22 cellular contexts compared by ENCODE assay signal in genomic region chr6:141701732-141702131, GRCh38.
DNase-seq lines count a peak whose midpoint lies in the region; ATAC-seq, FAIRE-seq and TF ChIP-seq lines count a peak whose summit lies in the region.
"Had no signal": no experiment of that assay in that cellular context is flagged by ENCODE, and none has a peak within 500 bp of the region (broad histone marks: within the 10 kb centered on the region; RNA-seq: fewer than 3 reads in every experiment).

No MANE protein-coding gene starts in this region.

- TF ChIP-seq EP300 in HepG2 (IDR thresholded peaks at IDR 0.05; ENCODE audit: low read depth in 2 of 2, low read length in 2 of 2), result no peak
- no peak for TF ChIP-seq EP300 in HepG2 (CRISPR knock-in tag; IDR thresholded peaks at IDR 0.05; ENCODE audit: borderline replicate concordance)
- no peak for TF ChIP-seq EP300 in ovary (IDR thresholded peaks at IDR 0.05)

- in situ Hi-C loops in HepG2 (cut with HindIII; ENCODE audit: extremely low pct_ligation_motif_present, low pct_unique_long_range_greater_than_20kb), result no loop called here

- no peaks in the 10 kb centered on the region for H3K9me2 ChIP-seq in GM23338 (ENCODE audit: insufficient read depth)

- no peak for TF ChIP-seq RAD21 in HepG2 (CRISPR knock-in tag; IDR thresholded peaks at IDR 0.05)

- H4K20me1 ChIP-seq in HepG2 (ENCODE audit: insufficient read depth, low read length) (no peaks in the 10 kb centered on the region), GM23338 (replicated peaks; ENCODE audit: insufficient read depth) (no peaks in the 10 kb centered on the region), osteoblast (ENCODE audit: insufficient read depth, low read length) (no peaks in the 10 kb centered on the region)
- H4K20me1 ChIP-seq: BLaER1 treated with 17β-estradiol and CSF1 and Interleukin-3, amounts not matched to agents 10 nM and 100 nM had no signal

- H3K27ac Mint-ChIP-seq in GM23338, result peak overlapping the region; percentile 51; the same call in 1 of the 2 replicates
- H3K27ac Mint-ChIP-seq: B cell; CD4-positive, alpha-beta T cell; CD8-positive, alpha-beta T cell had no signal

- intact Hi-C loops in HepG2 (cut with micrococcal nuclease; ENCODE audit: unreplicated experiment), result no loop called here
- intact Hi-C loops in right lobe of liver (cut with DNase I), result no loop called here
- intact Hi-C loops in ovary (cut with DNase I), result no loop called here

- H3K27me3 Mint-ChIP-seq in GM23338 (ENCODE audit: insufficient read depth, low read depth, poor library complexity), result no peaks in the 10 kb centered on the region
- H3K27me3 Mint-ChIP-seq: B cell; CD4-positive, alpha-beta T cell had no signal

- H3K9me3 Mint-ChIP-seq in GM23338, result no peaks in the 10 kb centered on the region
- H3K9me3 Mint-ChIP-seq: CD4-positive, alpha-beta T cell; CD8-positive, alpha-beta T cell had no signal

- no peak overlapping the region for H2AFZ ChIP-seq in HepG2 (ENCODE audit: low read length)
- no peak overlapping the region for H2AFZ ChIP-seq in GM23338
- H2AFZ ChIP-seq in osteoblast (ENCODE audit: low read length), result peak overlapping the region; percentile 33

- H3K36me3 Mint-ChIP-seq in GM23338 (ENCODE audit: low read depth), result no peaks in the 10 kb centered on the region
- H3K36me3 Mint-ChIP-seq: CD8-positive, alpha-beta T cell had no signal

- H3K9me3 ChIP-seq in HepG2 (ENCODE audit: low read length), result no peaks in the 10 kb centered on the region
- no peaks in the 10 kb centered on the region for H3K9me3 ChIP-seq in right lobe of liver
- no peaks in the 10 kb centered on the region for H3K9me3 ChIP-seq in osteoblast (ENCODE audit: low read depth, low read length)
- no peaks in the 10 kb centered on the region for H3K9me3 ChIP-seq in ovary
- H3K9me3 ChIP-seq: BLaER1 treated with 17β-estradiol and CSF1 and Interleukin-3, amounts not matched to agents 10 nM and 100 nM; Caco-2 had no signal

- H3K27ac ChIP-seq in HepG2 (ENCODE audit: extremely low read length, insufficient read depth, low read length), result no peak overlapping the region
- H3K27ac ChIP-seq in right lobe of liver, result no peak overlapping the region
- H3K27ac ChIP-seq in GM23338 (ENCODE audit: low read depth), result no peak overlapping the region
- no peak overlapping the region for H3K27ac ChIP-seq in osteoblast (ENCODE audit: low read depth, low read length)
- no peak overlapping the region for H3K27ac ChIP-seq in ovary
- H3K27ac ChIP-seq: BLaER1 treated with 17β-estradiol and CSF1 and Interleukin-3, amounts not matched to agents 10 nM and 100 nM; C4-2B had no signal

- H3K36me3 ChIP-seq in HepG2 (replicated peaks in 1 of 2; ENCODE audit: control insufficient read depth in 1 of 2, insufficient read depth in 2 of 2, low read length in 2 of 2) (no peaks in the 10 kb centered on the region), right lobe of liver (no peaks in the 10 kb centered on the region), GM23338 (ENCODE audit: insufficient read depth) (no peaks in the 10 kb centered on the region), osteoblast (ENCODE audit: insufficient read depth, low read length) (no peaks in the 10 kb centered on the region), ovary (no peaks in the 10 kb centered on the region)
- H3K36me3 ChIP-seq: BLaER1 treated with 17β-estradiol and CSF1 and Interleukin-3, amounts not matched to agents 10 nM and 100 nM had no signal

- WGBS in HepG2 (ENCODE audit: low lambda C conversion rate), result 20% methylated on average over 2 of the region's 2 CpGs
- WGBS in right lobe of liver (ENCODE audit: insufficient coverage, low coverage, low lambda C conversion rate, missing lambda C conversion rate), result 80% methylated on average over 2 of the region's 2 CpGs
- 91 to 95% (median 94%) methylated on average over 2 of the region's 2 CpGs for WGBS in ovary, 3 donors

- TF ChIP-seq CTCF in HepG2 (CRISPR knock-in tag; IDR thresholded peaks at IDR 0.05), result no peak
- TF ChIP-seq CTCF in right lobe of liver (IDR thresholded peaks at IDR 0.05), result no peak
- TF ChIP-seq CTCF in GM23338 (conservative IDR thresholded peaks at IDR 0.05; ENCODE audit: low read depth in 2 of 2), result no peak
- TF ChIP-seq CTCF in osteoblast (IDR thresholded peaks at IDR 0.05; ENCODE audit: extremely low read depth, low read depth, low read length), result no peak
- no peak for TF ChIP-seq CTCF in ovary (IDR thresholded peaks at IDR 0.05)

- H3K4me3 ChIP-seq in HepG2 (replicated peaks in 1 of 3; ENCODE audit: insufficient read depth in 1 of 3, low read depth in 2 of 3, low read length in 3 of 3) (no peak overlapping the region), right lobe of liver (no peak overlapping the region), GM23338 (no peak overlapping the region), osteoblast (ENCODE audit: insufficient read depth, low read length) (no peak overlapping the region), ovary (no peak overlapping the region)
- H3K4me3 ChIP-seq: BLaER1 treated with 17β-estradiol and CSF1 and Interleukin-3, amounts not matched to agents 10 nM and 100 nM had no signal

- CTCF ChIA-PET in HepG2 (lab: Yijun Ruan, JAX; ENCODE audit: low intra/inter-chr PET ratio, low total read pairs), result no interaction called here

- H3F3A ChIP-seq in GM23338 (replicated peaks; ENCODE audit: low read depth), result no peaks in the 10 kb centered on the region

- H3K27me3 ChIP-seq in HepG2 (ENCODE audit: control insufficient read depth in 1 of 2, insufficient read depth in 2 of 2, low read length in 2 of 2) (peaks cover 1 to 3% of the 10 kb centered on the region in 2 experiments; a peak in 1 of 5 replicates), right lobe of liver (no peaks in the 10 kb centered on the region), GM23338 (ENCODE audit: insufficient read depth) (no peaks in the 10 kb centered on the region), osteoblast (ENCODE audit: insufficient read depth, low read length) (no peaks in the 10 kb centered on the region), ovary (no peaks in the 10 kb centered on the region)
- H3K27me3 ChIP-seq: BLaER1 treated with 17β-estradiol and CSF1 and Interleukin-3, amounts not matched to agents 10 nM and 100 nM had no signal

- H3K4me1 ChIP-seq in HepG2 (ENCODE audit: insufficient read depth, low read length), result no peaks in the 10 kb centered on the region
- no peaks in the 10 kb centered on the region for H3K4me1 ChIP-seq in right lobe of liver
- no peaks in the 10 kb centered on the region; the same call in 1 of the 2 replicates for H3K4me1 ChIP-seq in GM23338 (ENCODE audit: insufficient read depth)
- no peaks in the 10 kb centered on the region for H3K4me1 ChIP-seq in osteoblast (ENCODE audit: insufficient read depth, low read length)
- H3K4me1 ChIP-seq in ovary (ENCODE audit: insufficient read depth), result no peaks in the 10 kb centered on the region
- H3K4me1 ChIP-seq: BLaER1 treated with 17β-estradiol and CSF1 and Interleukin-3, amounts not matched to agents 10 nM and 100 nM had no signal

- no peaks in the 10 kb centered on the region for H3K79me2 ChIP-seq in HepG2 (ENCODE audit: insufficient read depth, low read length)
- no peaks in the 10 kb centered on the region for H3K79me2 ChIP-seq in GM23338 (replicated peaks; ENCODE audit: insufficient read depth)
- no peaks in the 10 kb centered on the region for H3K79me2 ChIP-seq in osteoblast (ENCODE audit: insufficient read depth, low read length)

- ATAC-seq in HepG2 (no peak), right lobe of liver (no peak), GM23338 (no peak), GM19351 (IDR thresholded peaks at IDR 0.05; ENCODE audit: unreplicated experiment) (no peak)
- ATAC-seq: CD8-positive, alpha-beta T cell had no signal

- TF ChIP-seq POLR2A in HepG2 (IDR thresholded peaks at IDR 0.05; ENCODE audit: insufficient read depth in 1 of 2, low read depth in 2 of 2, low read length in 2 of 2), result no peak
- no peak for TF ChIP-seq POLR2A in right lobe of liver (IDR thresholded peaks at IDR 0.05)
- TF ChIP-seq POLR2A in ovary (IDR thresholded peaks at IDR 0.05), result no peak

- no TSS peak for BruUV-seq in HepG2 (replicated peaks; lab: Mats Ljungman, UMichigan)

- H3K9ac ChIP-seq in HepG2 (ENCODE audit: insufficient read depth, low read depth, low read length), result no peak overlapping the region
- H3K9ac ChIP-seq: BLaER1 treated with 17β-estradiol and CSF1 and Interleukin-3, amounts not matched to agents 10 nM and 100 nM had no signal

- H3K4me3 Mint-ChIP-seq in GM23338, result no peak overlapping the region
- H3K4me3 Mint-ChIP-seq: B cell; CD4-positive, alpha-beta T cell; CD8-positive, alpha-beta T cell had no signal

- POLR2A ChIA-PET in HepG2 (lab: Yijun Ruan, JAX), result no interaction called here

- H3K4me2 ChIP-seq in HepG2 (ENCODE audit: low read depth, low read length) (no peak overlapping the region), GM23338 (no peak overlapping the region), osteoblast (ENCODE audit: insufficient read depth, low read length) (no peak overlapping the region)
- H3K4me2 ChIP-seq: BLaER1 treated with 17β-estradiol and CSF1 and Interleukin-3, amounts not matched to agents 10 nM and 100 nM had no signal

- no peak for FAIRE-seq in HepG2 (lab: Jason Lieb, UNC)
- FAIRE-seq: A204.1, D721Med, G401.6, GM12891, GM18507 had no signal

- DNase-seq in HepG2 (ENCODE audit: low spot score) (no peak), right lobe of liver (no peak), GM23338 (ENCODE audit: low spot score) (no peak), osteoblast (ENCODE audit: insufficient read length, low spot score, missing footprints) (no peak), ovary (no peak)
- DNase-seq: 8988T; AML-193; Caco-2; Calu3; CD4-positive, alpha-beta T cell; CD8-positive, alpha-beta T cell; DMS79 treated with DMSO at 0.1 percent for 48 hours; GF-D8 had no signal

- peaks cover 2% of the 10 kb centered on the region; the same call in 1 of the 3 replicates for H3K4me1 Mint-ChIP-seq in GM23338
- H3K4me1 Mint-ChIP-seq: B cell had no signal
